24 cellular contexts compared by ENCODE assay signal in the genomic region with DNA sequence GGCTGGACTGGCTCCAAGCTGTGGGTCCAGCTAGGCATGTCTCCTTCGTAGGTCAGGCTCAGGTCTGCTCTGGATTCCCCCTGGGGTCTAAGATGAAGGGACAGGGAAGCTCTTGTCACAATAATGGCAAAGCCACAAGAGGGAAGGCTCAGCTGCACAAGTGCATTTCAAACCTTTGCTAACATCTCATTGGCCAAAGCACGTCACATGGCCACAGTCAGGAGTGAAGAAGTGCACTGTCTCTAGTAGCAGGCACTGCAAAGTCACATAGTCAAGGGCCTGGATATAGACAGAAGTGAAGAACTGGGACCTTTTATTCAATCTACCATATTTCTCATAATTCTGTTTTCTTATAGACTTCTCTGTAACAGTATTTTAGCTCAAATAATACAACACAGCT. TPM values are rescaled to one million over a fixed set of nuclear protein-coding genes. Genes with fewer than 3 reads are reported as not detected.
"Had no signal": no experiment of that assay in that cellular context is flagged by ENCODE, and none has a peak within 500 bp of the region (broad histone marks: within the 10 kb centered on the region; RNA-seq: fewer than 3 reads in every experiment).

No MANE protein-coding gene starts in this region.

- H3K27me3 ChIP-seq: brain microvascular endothelial cell, cardiac muscle cell, Peyer's patch had no signal

- H3K27ac Mint-ChIP-seq: activated CD4-positive, alpha-beta memory T cell treated with anti-CD3 and anti-CD28 coated beads, Interleukin-2, amount 10 ng/mL, durations not matched to agents 7 days and 5 days; activated CD4-positive, alpha-beta T cell treated with anti-CD3 and anti-CD28 coated beads for 36 hours; activated naive CD4-positive, alpha-beta T cell treated with anti-CD3 and anti-CD28 coated beads, Interleukin-2, amount 10 ng/mL, durations not matched to agents 7 days and 5 days; activated naive CD8-positive, alpha-beta T cell treated with anti-CD3 and anti-CD28 coated beads for 36 hours; activated T-cell treated with anti-CD3 and anti-CD28 coated beads, Interleukin-2, amount 50 U/mL, for 72 hours; activated T-helper 2 cell treated with anti-CD3 and anti-CD28 coated beads, Interferon-gamma antibody, Interleukin-2, Interleukin-4, amounts not matched to agents 10 μg/mL and 5 μg/mL and 100 μg/mL, durations not matched to agents 14 hours and 24 hours and 36 hours; T-cell had no signal

- H3K27ac ChIP-seq: brain microvascular endothelial cell, cardiac muscle cell, Peyer's patch had no signal

- H3K9me3 Mint-ChIP-seq: activated CD4-positive, alpha-beta memory T cell treated with anti-CD3 and anti-CD28 coated beads, Interleukin-2, amount 10 ng/mL, durations not matched to agents 7 days and 5 days; activated naive CD8-positive, alpha-beta T cell treated with anti-CD3 and anti-CD28 coated beads for 36 hours; activated T-cell treated with anti-CD3 and anti-CD28 coated beads, Interleukin-2, amount 50 U/mL, for 72 hours; T-cell had no signal

- DNase-seq: activated CD4-positive, alpha-beta memory T cell treated with anti-CD3 and anti-CD28 coated beads, Interleukin-2, amount 10 ng/mL, durations not matched to agents 7 days and 5 days; activated CD4-positive, alpha-beta T cell treated with anti-CD3 and anti-CD28 coated beads for 36 hours; activated CD4-positive, alpha-beta T cell treated with anti-CD3 and anti-CD28 coated beads, Interleukin-2, amount 50 U/mL, for 1 hour; activated gamma-delta T cell treated with Interleukin-2 at 50 U/mL for 16 hours; activated naive CD4-positive, alpha-beta T cell treated with anti-CD3 and anti-CD28 coated beads, Interleukin-2, amount 10 ng/mL, durations not matched to agents 7 days and 5 days; activated naive CD8-positive, alpha-beta T cell treated with anti-CD3 and anti-CD28 coated beads for 36 hours; activated T-cell treated with anti-CD3 and anti-CD28 coated beads, Interleukin-2, amount 50 U/mL, for 72 hours; brain microvascular endothelial cell; cerebellar nuclear complex; Kasumi-1; NCI-H1048; NCI-H146; NCI-H187 treated with DMSO at 0.1 percent for 48 hours; NCI-H345; NCI-H510A; NCI-H69; NK-92 treated with Interleukin-12 subunit alpha and Interleukin-12 subunit beta, amount 100 ng/mL, for 24 hours; Peyer's patch; SHP77; T-cell; T1000 had no signal

- H3K9me3 ChIP-seq: Peyer's patch had no signal

- H3K36me3 Mint-ChIP-seq: activated naive CD4-positive, alpha-beta T cell treated with anti-CD3 and anti-CD28 coated beads, Interleukin-2, amount 10 ng/mL, durations not matched to agents 7 days and 5 days; activated naive CD8-positive, alpha-beta T cell treated with anti-CD3 and anti-CD28 coated beads for 36 hours had no signal

- ATAC-seq: activated CD4-positive, alpha-beta T cell treated with anti-CD3 and anti-CD28 coated beads for 36 hours; activated T-cell treated with anti-CD3 and anti-CD28 coated beads, Interleukin-2, amount 50 U/mL, for 72 hours had no signal

- H3K36me3 ChIP-seq: brain microvascular endothelial cell, cardiac muscle cell, Peyer's patch had no signal

- H3K4me3 Mint-ChIP-seq: activated CD4-positive, alpha-beta memory T cell treated with anti-CD3 and anti-CD28 coated beads, Interleukin-2, amount 10 ng/mL, durations not matched to agents 7 days and 5 days; activated CD4-positive, alpha-beta T cell treated with anti-CD3 and anti-CD28 coated beads for 36 hours; activated naive CD4-positive, alpha-beta T cell treated with anti-CD3 and anti-CD28 coated beads, Interleukin-2, amount 10 ng/mL, durations not matched to agents 7 days and 5 days; activated naive CD8-positive, alpha-beta T cell treated with anti-CD3 and anti-CD28 coated beads for 36 hours; activated T-cell treated with anti-CD3 and anti-CD28 coated beads, Interleukin-2, amount 50 U/mL, for 72 hours; T-cell had no signal

- H3K4me1 ChIP-seq: Peyer's patch had no signal

- H3K4me3 ChIP-seq: cardiac muscle cell, Peyer's patch had no signal

- H3K27me3 Mint-ChIP-seq: activated CD4-positive, alpha-beta memory T cell treated with anti-CD3 and anti-CD28 coated beads, Interleukin-2, amount 10 ng/mL, durations not matched to agents 7 days and 5 days; activated naive CD8-positive, alpha-beta T cell treated with anti-CD3 and anti-CD28 coated beads for 36 hours; T-cell had no signal

- H3K4me1 Mint-ChIP-seq: T-cell had no signal

RNA-seq across cellular contexts. Expression of gene DLEC1, which starts 20.1 kb away (rescaled TPM):
- total RNA-seq: SK-MEL-5 had no signal
- polyA plus RNA-seq: cardiac muscle cell had no signal
